In the genomic region with DNA sequence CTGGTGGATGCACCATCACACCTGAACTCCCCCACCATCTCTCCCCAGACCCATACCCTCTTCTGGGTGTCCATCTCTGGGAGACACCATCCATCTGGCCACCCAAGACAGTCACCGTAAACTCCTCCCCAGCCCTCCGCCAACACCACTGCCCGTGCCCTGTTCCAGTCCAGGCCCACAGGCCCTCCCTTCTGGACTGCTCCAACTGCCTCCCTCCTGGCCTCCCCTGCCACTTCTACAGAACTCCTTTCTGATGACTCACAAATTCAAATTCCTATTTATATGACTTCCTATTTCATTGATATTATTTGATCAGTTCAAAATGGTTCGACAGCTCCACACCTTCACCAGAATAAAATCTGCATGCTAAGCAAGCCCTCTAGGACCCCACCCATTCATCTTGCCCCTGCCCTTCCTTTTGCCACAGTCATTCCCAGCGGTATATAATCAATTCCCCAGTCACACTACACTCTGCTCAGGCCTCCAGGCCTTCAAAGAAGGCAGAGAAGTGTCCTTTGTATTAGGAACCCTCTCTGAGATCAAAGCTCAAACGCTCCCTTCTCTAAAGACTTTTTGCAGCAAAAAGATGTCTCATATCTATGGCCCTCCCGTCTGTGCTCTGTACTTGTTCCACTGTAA, we compare ENCODE assay signal across 1 cellular context.
A peak's percentile ranks its signal among the peaks of the same experiment; 100 is the strongest.
TF ChIP-seq lines count a peak whose summit lies in the region.

No MANE protein-coding gene starts in this region.

TF ChIP-seq in IMR-90, 13 proteins besides CTCF, POLR2A, EP300 and RAD21 (continued from another document):
- TF ChIP-seq MAZ (IDR thresholded peaks at IDR 0.05; ENCODE audit: borderline replicate concordance, low read depth, low read length): peak; percentile 30; the same call in 1 of the 2 replicates
- no peak for TF ChIP-seq RFX5 (IDR thresholded peaks at IDR 0.05; ENCODE audit: low read depth, low read length)
